Comparison of ENCODE assay signal across 1 cellular context in the genomic region with DNA sequence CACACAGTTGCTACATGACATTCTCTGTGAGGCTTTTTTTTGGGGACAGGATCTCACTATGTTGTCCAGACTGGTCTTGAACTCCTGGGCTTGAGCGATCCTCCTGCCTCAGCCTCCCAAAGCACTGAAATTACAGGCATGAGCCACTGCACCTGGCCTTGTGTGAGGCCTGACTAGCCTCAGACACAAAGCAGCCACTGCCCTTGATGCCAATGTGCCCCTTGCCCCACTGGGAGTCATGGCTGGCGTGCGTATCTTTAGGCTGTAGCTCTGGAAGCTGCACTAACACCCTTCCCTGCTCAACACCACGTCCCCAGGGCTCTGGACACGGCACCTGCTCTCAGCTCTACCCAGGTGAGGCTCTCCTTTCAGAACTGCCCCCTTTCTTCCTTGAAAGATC.
TF ChIP-seq lines count a peak whose summit lies in the region.

No MANE protein-coding gene starts in this region.

TF ChIP-seq in HepG2, 621 proteins besides CTCF, POLR2A, EP300 and RAD21:
- TF ChIP-seq RARA (CRISPR knock-in tag; IDR thresholded peaks at IDR 0.05) (no peak), ZNF768 (CRISPR knock-in tag; IDR thresholded peaks at IDR 0.05) (no peak), AGO2 (optimal IDR thresholded peaks at IDR 0.05; ENCODE audit: low read depth, low read length) (peak; percentile 5)
- TF ChIP-seq, protein P1, sequence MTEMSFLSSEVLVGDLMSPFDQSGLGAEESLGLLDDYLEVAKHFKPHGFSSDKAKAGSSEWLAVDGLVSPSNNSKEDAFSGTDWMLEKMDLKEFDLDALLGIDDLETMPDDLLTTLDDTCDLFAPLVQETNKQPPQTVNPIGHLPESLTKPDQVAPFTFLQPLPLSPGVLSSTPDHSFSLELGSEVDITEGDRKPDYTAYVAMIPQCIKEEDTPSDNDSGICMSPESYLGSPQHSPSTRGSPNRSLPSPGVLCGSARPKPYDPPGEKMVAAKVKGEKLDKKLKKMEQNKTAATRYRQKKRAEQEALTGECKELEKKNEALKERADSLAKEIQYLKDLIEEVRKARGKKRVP (CRISPR knock-in tag; IDR thresholded peaks at IDR 0.05) = no peak
